13 cellular contexts compared by ENCODE assay signal in genomic region chr7:132030883-132031282, GRCh38.
"Had no signal": no experiment of that assay in that cellular context is flagged by ENCODE, and none has a peak within 500 bp of the region (broad histone marks: within the 10 kb centered on the region; RNA-seq: fewer than 3 reads in every experiment).

No MANE protein-coding gene starts in this region.

- H3K27me3 ChIP-seq: dorsolateral prefrontal cortex, right atrium auricular region, tibial artery, vagina had no signal

- H3K36me3 ChIP-seq: esophagus squamous epithelium, left ventricle myocardium inferior, right atrium auricular region, tibial artery, vagina had no signal

- H3K27ac ChIP-seq: dorsolateral prefrontal cortex, esophagus squamous epithelium, left ventricle myocardium inferior, skin epidermis, vagina had no signal

- H3K9me3 ChIP-seq: esophagus squamous epithelium, right atrium auricular region, tibial artery, vagina had no signal

- H3K4me3 ChIP-seq: dorsolateral prefrontal cortex, esophagus squamous epithelium, left ventricle myocardium inferior, right atrium auricular region, skin epidermis, tibial artery, vagina had no signal

- DNase-seq: activated CD4-positive, alpha-beta T cell treated with anti-CD3 and anti-CD28 coated beads for 48 hours; activated CD8-positive, alpha-beta T cell treated with anti-CD3 and anti-CD28 coated beads, Interleukin-2, amount 10 ng/mL, durations not matched to agents 7 days and 5 days; activated naive CD4-positive, alpha-beta T cell treated with anti-CD3 and anti-CD28 coated beads, Interleukin-2, amount 10 ng/mL, durations not matched to agents 7 days and 5 days; dorsolateral prefrontal cortex; esophagus squamous epithelium; foreskin fibroblast; left ventricle myocardium inferior; T-helper 1 cell; tibial artery had no signal

- ATAC-seq: activated CD8-positive, alpha-beta T cell treated with anti-CD3 and anti-CD28 coated beads, Interleukin-2, amount 10 ng/mL, durations not matched to agents 7 days and 5 days; activated T-helper 17 cell treated with anti-CD3 and anti-CD28 coated beads, Interleukin-2, amount 50 U/mL, for 72 hours had no signal
